ENCODE assay signal across 9 cellular contexts in genomic region chr2:20617892-20618467, GRCh38. TPM values are rescaled to one million over a fixed set of nuclear protein-coding genes. Genes with fewer than 3 reads are reported as not detected.
A peak's percentile ranks its signal among the peaks of the same experiment; 100 is the strongest.
DNase-seq lines count a peak whose midpoint lies in the region; ATAC-seq, FAIRE-seq and TF ChIP-seq lines count a peak whose summit lies in the region.
"Had no signal": no experiment of that assay in that cellular context is flagged by ENCODE, and none has a peak within 500 bp of the region (broad histone marks: within the 10 kb centered on the region; RNA-seq: fewer than 3 reads in every experiment).

No MANE protein-coding gene starts in this region.

- no peaks in the 10 kb centered on the region for H3K36me3 ChIP-seq in RWPE2 (ENCODE audit: low read depth)
- H3K36me3 ChIP-seq in mucosa of descending colon (ENCODE audit: low read depth) = no peaks in the 10 kb centered on the region

- FAIRE-seq in urothelium cell line (lab: Jason Lieb, UNC) = no peak

- no peaks in the 10 kb centered on the region for H3K27me3 ChIP-seq in RWPE2 (ENCODE audit: insufficient read depth, poor library complexity, severe bottlenecking)

- no peaks in the 10 kb centered on the region for H3K9me3 ChIP-seq in RWPE2 (ENCODE audit: severe bottlenecking)
- no peaks in the 10 kb centered on the region for H3K9me3 ChIP-seq in mucosa of descending colon

- H3K4me1 ChIP-seq in RWPE2 (ENCODE audit: insufficient read depth, poor library complexity, severe bottlenecking) (peaks cover 22% of the 10 kb centered on the region), mucosa of descending colon (ENCODE audit: low read depth) (peaks cover 11% of the 10 kb centered on the region)

- H3K4me3 ChIP-seq in RWPE2 (ENCODE audit: severe bottlenecking) (no peak overlapping the region), mucosa of descending colon (no peak overlapping the region)

- peak overlapping the region; percentile 63 for H3K27ac ChIP-seq in RWPE2 (ENCODE audit: poor library complexity, severe bottlenecking)
- no peak overlapping the region for H3K27ac ChIP-seq in epithelial cell of prostate

- DNase-seq in activated CD8-positive, alpha-beta memory T cell treated with anti-CD3 and anti-CD28 coated beads, Interleukin-2, amount 50 U/mL, for 4 hours = peak; percentile 8
- DNase-seq in activated CD8-positive, alpha-beta memory T cell treated with anti-CD3 and anti-CD28 coated beads, Interleukin-2, amount 50 U/mL, for 48 hours = no peak
- DNase-seq in RWPE2 (ENCODE audit: low spot score) = peak; percentile 89
- peak; percentile 33 for DNase-seq in epithelial cell of prostate (ENCODE audit: low read depth, low spot score)
- DNase-seq in mucosa of descending colon = peak; percentile 86 to 92 (median 89)
- peak; percentile 92 for DNase-seq in urothelium cell line (ENCODE audit: low spot score)
- DNase-seq in effector CD8-positive, alpha-beta T cell (lab: John Stamatoyannopoulos, UW) = no peak
- no peak for DNase-seq in stimulated activated CD4-positive, alpha-beta T cell treated with anti-CD3 and anti-CD28 coated beads, Interleukin-15, amount 100 ng/mL, for 24 hours

- TF ChIP-seq CTCF in RWPE2 (IDR thresholded peaks at IDR 0.05; ENCODE audit: poor library complexity, severe bottlenecking) = peak; percentile 30
- TF ChIP-seq CTCF in mucosa of descending colon (IDR thresholded peaks at IDR 0.05) = peak; percentile 23

- intact Hi-C loops in mucosa of descending colon (cut with DNase I, micrococcal nuclease) = no loop called here

- ATAC-seq in RWPE2 (ENCODE audit: low read depth) (peak; percentile 91), mucosa of descending colon (peak; percentile 86)
- ATAC-seq: activated naive CD4-positive, alpha-beta T cell treated with anti-CD3 and anti-CD28 coated beads, Interleukin-2, amount 50 U/mL, for 72 hours had no signal

RNA-seq across cellular contexts. Expression of gene HS1BP3, which starts 32.9 kb away (rescaled TPM):
- total RNA-seq in mucosa of descending colon = 10 to 100 TPM; 28.8 to 47.0 (median 29.7) TPM

RNA-seq across cellular contexts. Expression of gene GDF7, which starts 49.0 kb away (rescaled TPM):
- total RNA-seq in mucosa of descending colon = under 1 TPM; 0.14 to 0.73 (median 0.14) TPM

Comparison
In these comparisons a context has a peak if more than half of its experiments do, and no peak if none do; other contexts are left out.
1. DNase-seq: peak in activated CD8-positive, alpha-beta memory T cell treated with anti-CD3 and anti-CD28 coated beads, Interleukin-2, amount 50 U/mL, for 4 hours (single experiment), RWPE2 (single experiment), epithelial cell of prostate (single experiment), mucosa of descending colon (3 of 3) and urothelium cell line (single experiment); none in activated CD8-positive, alpha-beta memory T cell treated with anti-CD3 and anti-CD28 coated beads, Interleukin-2, amount 50 U/mL, for 48 hours (single experiment), effector CD8-positive, alpha-beta T cell (single experiment) and stimulated activated CD4-positive, alpha-beta T cell treated with anti-CD3 and anti-CD28 coated beads, Interleukin-15, amount 100 ng/mL, for 24 hours (single experiment).